In the genomic region with DNA sequence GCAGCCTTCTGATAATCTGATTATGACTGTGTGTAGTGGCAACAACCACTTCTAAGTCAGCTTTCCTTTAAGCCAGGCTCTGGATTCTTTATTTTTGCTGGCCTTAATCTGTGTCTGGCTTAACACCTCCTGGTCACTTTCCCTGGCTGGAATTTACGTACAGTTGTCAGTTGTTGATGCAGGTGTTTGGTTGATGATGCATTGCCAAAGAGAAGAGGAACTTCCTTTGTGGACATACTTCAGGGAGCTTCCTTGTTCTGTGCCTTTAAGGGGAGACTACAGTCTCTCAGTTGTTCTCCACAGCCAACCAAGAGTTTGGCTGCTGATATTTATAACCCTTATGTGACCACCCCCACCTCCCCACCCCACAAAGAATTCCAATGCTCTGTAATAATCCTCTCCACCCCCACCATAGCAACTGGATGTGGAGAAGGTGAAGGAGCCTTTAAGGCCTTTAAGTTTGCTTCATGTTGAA, we compare ENCODE assay signal across 8 cellular contexts.
DNase-seq lines count a peak whose midpoint lies in the region; ATAC-seq and TF ChIP-seq lines count a peak whose summit lies in the region.

No MANE protein-coding gene starts in this region.

- intact Hi-C loops in esophagus muscularis mucosa (cut with DNase I) = no loop called here

- H3K27ac ChIP-seq in OCI-LY3 (ENCODE audit: low read length) = no peak overlapping the region
- peak overlapping the region; percentile 67 to 82 (median 76) for H3K27ac ChIP-seq in esophagus muscularis mucosa (replicated peaks in 1 of 4)

- DNase-seq in Daoy (ENCODE audit: low read depth) = peak; percentile 78
- no peak for DNase-seq in esophagus muscularis mucosa (ENCODE audit: extremely low spot score)
- peak; percentile 89 for DNase-seq in non-pigmented ciliary epithelial cell (ENCODE audit: low read depth)
- no peak for DNase-seq in NAMALWA (ENCODE audit: low spot score)
- no peak for DNase-seq in NCI-H2107 treated with DMSO at 0.1 percent for 48 hours (lab: John Stamatoyannopoulos, UW; ENCODE audit: unreplicated experiment)

- H3K4me3 ChIP-seq in OCI-LY3 (ENCODE audit: low read length) (no peak overlapping the region), esophagus muscularis mucosa (no peak overlapping the region)

- H3K4me2 ChIP-seq in OCI-LY3 (ENCODE audit: low read length) = peak overlapping the region; percentile 24

- TF ChIP-seq CTCF in OCI-LY3 (IDR thresholded peaks at IDR 0.05; ENCODE audit: low read depth, low read length) (no peak), esophagus muscularis mucosa (IDR thresholded peaks at IDR 0.05) (no peak)

- H3K9ac ChIP-seq in OCI-LY3 (ENCODE audit: low read length) = no peak overlapping the region

- H3K27me3 ChIP-seq in OCI-LY3 (ENCODE audit: low read depth, low read length) (no peaks in the 10 kb centered on the region), esophagus muscularis mucosa (no peaks in the 10 kb centered on the region)

- no peak overlapping the region for H2AFZ ChIP-seq in OCI-LY3 (ENCODE audit: low read depth, low read length)

- H3K4me1 ChIP-seq in OCI-LY3 (ENCODE audit: low read length) = peaks cover 22% of the 10 kb centered on the region
- peaks cover 76 to 95% (median 94%) of the 10 kb centered on the region in 4 donors for H3K4me1 ChIP-seq in esophagus muscularis mucosa

- no peak for ATAC-seq in GM19463 (IDR thresholded peaks at IDR 0.05; ENCODE audit: unreplicated experiment)
- ATAC-seq in HG02938 (IDR thresholded peaks at IDR 0.05; ENCODE audit: unreplicated experiment) = no peak

- H3K9me3 ChIP-seq in OCI-LY3 (ENCODE audit: insufficient read depth, low read length) (no peaks in the 10 kb centered on the region), esophagus muscularis mucosa (no peaks in the 10 kb centered on the region)

- H3K79me2 ChIP-seq in OCI-LY3 (ENCODE audit: low read length) = peaks cover 12% of the 10 kb centered on the region

- 0% methylated on average over 1 of the region's 1 CpG for WGBS in esophagus muscularis mucosa

- peaks cover 12% of the 10 kb centered on the region for H4K20me1 ChIP-seq in OCI-LY3 (ENCODE audit: insufficient read depth, low read length)

- TF ChIP-seq POLR2A in esophagus muscularis mucosa (IDR thresholded peaks at IDR 0.05; ENCODE audit: low read depth) = no peak

- H3K36me3 ChIP-seq in OCI-LY3 (replicated peaks; ENCODE audit: low read depth, low read length) (peaks cover 2% of the 10 kb centered on the region), esophagus muscularis mucosa (peaks cover 0 to 4% (median under 1%) of the 10 kb centered on the region in 4 donors)

- TF ChIP-seq EP300 in esophagus muscularis mucosa (IDR thresholded peaks at IDR 0.05) = no peak

Comparison
In these comparisons a context has a peak if more than half of its experiments do, and no peak if none do; other contexts are left out.
1. DNase-seq: peak in Daoy (single experiment) and non-pigmented ciliary epithelial cell (single experiment); none in esophagus muscularis mucosa (single experiment), NAMALWA (single experiment) and NCI-H2107 treated with DMSO at 0.1 percent for 48 hours (single experiment).